In the genomic region with DNA sequence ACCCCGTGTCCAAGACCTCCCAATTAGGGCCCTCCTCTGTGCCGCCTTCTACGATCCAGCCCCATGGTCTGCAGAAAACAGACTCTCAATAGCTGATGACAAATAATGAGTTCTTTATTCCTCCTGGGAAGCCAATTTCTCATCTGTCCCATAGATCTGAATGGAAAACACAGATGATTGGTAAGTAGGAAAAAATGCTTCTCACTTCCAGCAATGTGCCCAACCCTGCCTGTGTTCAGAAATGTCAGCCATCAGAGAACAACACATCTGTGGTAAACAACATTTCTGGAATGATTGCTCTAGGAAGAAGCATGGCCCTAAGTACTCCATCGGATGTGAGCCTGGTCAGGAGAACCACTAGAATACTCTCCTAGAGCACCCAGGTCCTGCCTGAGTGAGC, we compare ENCODE assay signal across 21 cellular contexts.
"Had no signal": no experiment of that assay in that cellular context is flagged by ENCODE, and none has a peak within 500 bp of the region (broad histone marks: within the 10 kb centered on the region; RNA-seq: fewer than 3 reads in every experiment).

No MANE protein-coding gene starts in this region.

- H3K4me3 Mint-ChIP-seq: activated CD4-positive, alpha-beta T cell treated with anti-CD3 and anti-CD28 coated beads, Interleukin-2, amount 10 ng/mL, durations not matched to agents 7 days and 5 days; activated CD8-positive, alpha-beta T cell treated with anti-CD3 and anti-CD28 coated beads, Interleukin-2, amount 10 ng/mL, durations not matched to agents 7 days and 5 days; activated naive CD4-positive, alpha-beta T cell treated with anti-CD3 and anti-CD28 coated beads for 36 hours; activated T-cell treated with anti-CD3 and anti-CD28 coated beads, Interleukin-2, amount 50 U/mL, for 24 hours; neural crest cell; stimulated activated memory B cell treated with anti-CD40 and anti-IgM and Interleukin-4, amounts not matched to agents 10 μg/mL and 1 μg/mL and 100 μg/mL, for 72 hours had no signal

- H3K27ac Mint-ChIP-seq: activated CD4-positive, alpha-beta T cell treated with anti-CD3 and anti-CD28 coated beads, Interleukin-2, amount 10 ng/mL, durations not matched to agents 7 days and 5 days; activated CD8-positive, alpha-beta T cell treated with anti-CD3 and anti-CD28 coated beads, Interleukin-2, amount 10 ng/mL, durations not matched to agents 7 days and 5 days; activated naive CD4-positive, alpha-beta T cell treated with anti-CD3 and anti-CD28 coated beads for 36 hours; activated T-cell treated with anti-CD3 and anti-CD28 coated beads, Interleukin-2, amount 50 U/mL, for 24 hours; stimulated activated memory B cell treated with anti-CD40 and anti-IgM and Interleukin-4, amounts not matched to agents 10 μg/mL and 1 μg/mL and 100 μg/mL, for 72 hours had no signal

- H3K27me3 Mint-ChIP-seq: stimulated activated memory B cell treated with anti-CD40 and anti-IgM and Interleukin-4, amounts not matched to agents 10 μg/mL and 1 μg/mL and 100 μg/mL, for 72 hours had no signal

- H3K9me3 Mint-ChIP-seq: activated CD4-positive, alpha-beta T cell treated with anti-CD3 and anti-CD28 coated beads, Interleukin-2, amount 10 ng/mL, durations not matched to agents 7 days and 5 days; activated naive CD4-positive, alpha-beta T cell treated with anti-CD3 and anti-CD28 coated beads for 36 hours; activated T-cell treated with anti-CD3 and anti-CD28 coated beads, Interleukin-2, amount 50 U/mL, for 24 hours; stimulated activated memory B cell treated with anti-CD40 and anti-IgM and Interleukin-4, amounts not matched to agents 10 μg/mL and 1 μg/mL and 100 μg/mL, for 72 hours had no signal

- ATAC-seq: activated CD8-positive, alpha-beta T cell treated with anti-CD3 and anti-CD28 coated beads, Interleukin-2, amount 10 ng/mL, durations not matched to agents 7 days and 5 days; left lobe of liver; sciatic nerve; stimulated activated memory B cell treated with anti-CD40 and anti-IgM and Interleukin-4, amounts not matched to agents 10 μg/mL and 1 μg/mL and 100 μg/mL, for 72 hours had no signal

- H3K36me3 ChIP-seq: breast epithelium, thoracic aorta had no signal

- H3K36me3 Mint-ChIP-seq: stimulated activated memory B cell treated with anti-CD40 and anti-IgM and Interleukin-4, amounts not matched to agents 10 μg/mL and 1 μg/mL and 100 μg/mL, for 72 hours had no signal

- H3K4me3 ChIP-seq: breast epithelium, thoracic aorta had no signal

- DNase-seq: activated CD4-positive, alpha-beta T cell treated with anti-CD3 and anti-CD28 coated beads, Interleukin-2, amount 10 ng/mL, durations not matched to agents 7 days and 5 days; activated CD8-positive, alpha-beta T cell treated with anti-CD3 and anti-CD28 coated beads, Interleukin-2, amount 10 ng/mL, durations not matched to agents 7 days and 5 days; activated naive CD4-positive, alpha-beta T cell treated with anti-CD3 and anti-CD28 coated beads for 36 hours; activated T-cell treated with anti-CD3 and anti-CD28 coated beads, Interleukin-2, amount 50 U/mL, for 24 hours; anterior cingulate cortex; cortex of kidney; effector CD4-positive, alpha-beta T cell; foreskin fibroblast; hypothalamus; islet precursor cell; midbrain; stimulated activated CD4-positive, alpha-beta T cell treated with anti-CD3 and anti-CD28 coated beads, Interleukin-4, amount 100 ng/mL, for 4 hours; T-helper 1 cell; T-helper 9 cell had no signal

- H3K27me3 ChIP-seq: breast epithelium had no signal

- H3K27ac ChIP-seq: breast epithelium, thoracic aorta had no signal

- FAIRE-seq: urothelium cell line had no signal

- H3K9me3 ChIP-seq: breast epithelium, thoracic aorta had no signal

- H3K4me1 Mint-ChIP-seq: activated CD4-positive, alpha-beta T cell treated with anti-CD3 and anti-CD28 coated beads, Interleukin-2, amount 10 ng/mL, durations not matched to agents 7 days and 5 days had no signal

- H3K4me1 ChIP-seq: breast epithelium had no signal
